Comparison of ENCODE assay signal across 21 cellular contexts in genomic region chr13:42895781-42896180, GRCh38.
DNase-seq lines count a peak whose midpoint lies in the region; ATAC-seq, FAIRE-seq and TF ChIP-seq lines count a peak whose summit lies in the region.
"Had no signal": no experiment of that assay in that cellular context is flagged by ENCODE, and none has a peak within 500 bp of the region (broad histone marks: within the 10 kb centered on the region; RNA-seq: fewer than 3 reads in every experiment).

No MANE protein-coding gene starts in this region.

- DNase-seq in GDM1 (lab: John Stamatoyannopoulos, UW) = peak; percentile 55
- peak; percentile 17 for DNase-seq in NCI-H69 (lab: John Stamatoyannopoulos, UW)
- peak; percentile 31 for DNase-seq in fibroblast of pulmonary artery (ENCODE audit: low read depth)
- DNase-seq in COLO668 (lab: John Stamatoyannopoulos, UW; ENCODE audit: unreplicated experiment) = no peak
- DNase-seq in HepG2 (ENCODE audit: low spot score) = no peak
- no peak for DNase-seq in T-helper 2 cell treated with Interferon-gamma antibody and Interleukin-4, amounts not matched to agents 5 μg/mL and 100 μg/mL, for 36 hours (ENCODE audit: low spot score)
- DNase-seq: CD8-positive, alpha-beta T cell; COR-L47; DMS 273 treated with DMSO at 0.1 percent for 48 hours; HCEC 1CT; IMR-90 had no signal

- H3K79me2 ChIP-seq in HepG2 (ENCODE audit: insufficient read depth, low read length) = no peaks in the 10 kb centered on the region

- H3K27me3 ChIP-seq in HepG2 (ENCODE audit: control insufficient read depth in 1 of 2, insufficient read depth in 2 of 2, low read length in 2 of 2) = no peaks in the 10 kb centered on the region
- H3K27me3 ChIP-seq: BLaER1 treated with 17β-estradiol and CSF1 and Interleukin-3, amounts not matched to agents 10 nM and 100 nM had no signal

- H3K9me3 ChIP-seq in HepG2 (ENCODE audit: low read length) = no peaks in the 10 kb centered on the region
- H3K9me3 ChIP-seq: BLaER1 treated with 17β-estradiol and CSF1 and Interleukin-3, amounts not matched to agents 10 nM and 100 nM had no signal

- H3K36me3 Mint-ChIP-seq in T-helper 2 cell treated with Interferon-gamma antibody and Interleukin-4, amounts not matched to agents 5 μg/mL and 100 μg/mL, for 36 hours (ENCODE audit: low read depth) = peaks cover 37% of the 10 kb centered on the region

- no peaks in the 10 kb centered on the region for H3K36me3 ChIP-seq in HepG2 (replicated peaks in 1 of 2; ENCODE audit: control insufficient read depth in 1 of 2, insufficient read depth in 2 of 2, low read length in 2 of 2)

- no peak overlapping the region for H3K27ac Mint-ChIP-seq in T-helper 2 cell treated with Interferon-gamma antibody and Interleukin-4, amounts not matched to agents 5 μg/mL and 100 μg/mL, for 36 hours
- H3K27ac Mint-ChIP-seq: B cell; CD8-positive, alpha-beta T cell; GM23338 had no signal

- H3K4me2 ChIP-seq in HepG2 (ENCODE audit: low read depth, low read length) = no peak overlapping the region

- no peaks in the 10 kb centered on the region for H4K20me1 ChIP-seq in HepG2 (ENCODE audit: insufficient read depth, low read length)
- H4K20me1 ChIP-seq: BLaER1 treated with 17β-estradiol and CSF1 and Interleukin-3, amounts not matched to agents 10 nM and 100 nM had no signal

- no peak for TF ChIP-seq RAD21 in HepG2 (CRISPR knock-in tag; IDR thresholded peaks at IDR 0.05)

- intact Hi-C loops in HepG2 (cut with micrococcal nuclease; ENCODE audit: unreplicated experiment) = no loop called here

- H3K27ac ChIP-seq in VCaP (peak overlapping the region; percentile 82), HepG2 (ENCODE audit: extremely low read length, insufficient read depth, low read length) (no peak overlapping the region)
- H3K27ac ChIP-seq: HL-60 had no signal

- H3K27me3 Mint-ChIP-seq in T-helper 2 cell treated with Interferon-gamma antibody and Interleukin-4, amounts not matched to agents 5 μg/mL and 100 μg/mL, for 36 hours (ENCODE audit: low read depth) = no peaks in the 10 kb centered on the region
- H3K27me3 Mint-ChIP-seq: B cell had no signal

- H3K9me3 Mint-ChIP-seq in T-helper 2 cell treated with Interferon-gamma antibody and Interleukin-4, amounts not matched to agents 5 μg/mL and 100 μg/mL, for 36 hours = no peaks in the 10 kb centered on the region
- H3K9me3 Mint-ChIP-seq: CD8-positive, alpha-beta T cell; GM23338 had no signal

- in situ Hi-C loops in HepG2 (cut with HindIII; ENCODE audit: extremely low pct_ligation_motif_present, low pct_unique_long_range_greater_than_20kb) = no loop called here

- TF ChIP-seq POLR2A in HepG2 (IDR thresholded peaks at IDR 0.05; ENCODE audit: insufficient read depth in 1 of 2, low read depth in 2 of 2, low read length in 2 of 2) = no peak

- H2AFZ ChIP-seq in HepG2 (ENCODE audit: low read length) = no peak overlapping the region

- TF ChIP-seq CTCF in VCaP (conservative IDR thresholded peaks at IDR 0.05) = no peak
- TF ChIP-seq CTCF in fibroblast of pulmonary artery (IDR thresholded peaks at IDR 0.05; ENCODE audit: low read length, missing control alignments) = no peak
- no peak for TF ChIP-seq CTCF in HepG2 (CRISPR knock-in tag; IDR thresholded peaks at IDR 0.05)

- ATAC-seq in HG02588 (IDR thresholded peaks at IDR 0.05; ENCODE audit: unreplicated experiment) (no peak), HepG2 (no peak)
- ATAC-seq: CD8-positive, alpha-beta T cell; GM23338 had no signal

- no peaks in the 10 kb centered on the region for H3K4me1 ChIP-seq in HepG2 (ENCODE audit: insufficient read depth, low read length)

- no peak for FAIRE-seq in HepG2 (lab: Jason Lieb, UNC)
- FAIRE-seq: G401.6, GM12892, GM18507, H54 had no signal

- CTCF ChIA-PET in HepG2 (lab: Yijun Ruan, JAX; ENCODE audit: low intra/inter-chr PET ratio, low total read pairs) = no interaction called here

- WGBS in HepG2 (ENCODE audit: low lambda C conversion rate) = 50% methylated on average over 2 of the region's 3 CpGs

- peaks cover 7% of the 10 kb centered on the region for H3K4me1 Mint-ChIP-seq in T-helper 2 cell treated with Interferon-gamma antibody and Interleukin-4, amounts not matched to agents 5 μg/mL and 100 μg/mL, for 36 hours (ENCODE audit: low read depth)
- H3K4me1 Mint-ChIP-seq: B cell had no signal

- POLR2A ChIA-PET in HepG2 (lab: Yijun Ruan, JAX) = no interaction called here

- TF ChIP-seq EP300 in HepG2 (IDR thresholded peaks at IDR 0.05; ENCODE audit: low read depth in 2 of 2, low read length in 2 of 2) = no peak
- no peak for TF ChIP-seq EP300 in HepG2 (CRISPR knock-in tag; IDR thresholded peaks at IDR 0.05; ENCODE audit: borderline replicate concordance)

- no peak overlapping the region for H3K4me3 Mint-ChIP-seq in T-helper 2 cell treated with Interferon-gamma antibody and Interleukin-4, amounts not matched to agents 5 μg/mL and 100 μg/mL, for 36 hours
- H3K4me3 Mint-ChIP-seq: B cell; CD8-positive, alpha-beta T cell; GM23338 had no signal

- BruUV-seq in HepG2 (replicated peaks; lab: Mats Ljungman, UMichigan) = no TSS peak

- H3K9ac ChIP-seq in HepG2 (ENCODE audit: insufficient read depth, low read depth, low read length) = no peak overlapping the region
- H3K9ac ChIP-seq: BLaER1 treated with 17β-estradiol and CSF1 and Interleukin-3, amounts not matched to agents 10 nM and 100 nM had no signal

- no peak overlapping the region for H3K4me3 ChIP-seq in fibroblast of pulmonary artery (replicated peaks; ENCODE audit: low read depth, low read length)
- no peak overlapping the region for H3K4me3 ChIP-seq in HepG2 (replicated peaks in 1 of 3; ENCODE audit: insufficient read depth in 1 of 3, low read depth in 2 of 3, low read length in 3 of 3)
- H3K4me3 ChIP-seq: BLaER1 treated with 17β-estradiol and CSF1 and Interleukin-3, amounts not matched to agents 10 nM and 100 nM; GM23338 had no signal

TF ChIP-seq in HepG2, 621 proteins besides CTCF, POLR2A, EP300 and RAD21:
- no peak for TF ChIP-seq ATRX (CRISPR knock-in tag; IDR thresholded peaks at IDR 0.05; ENCODE audit: borderline replicate concordance)
- TF ChIP-seq ETV5 (CRISPR knock-in tag; IDR thresholded peaks at IDR 0.05; ENCODE audit: borderline replicate concordance) = no peak
- no peak for TF ChIP-seq ZNF510 (CRISPR knock-in tag; IDR thresholded peaks at IDR 0.05; ENCODE audit: low read depth)
TF ChIP-seq in HepG2: peak in this region for 0.

Comparison
In these comparisons a context has a peak if more than half of its experiments do, and no peak if none do; other contexts are left out.
1. DNase-seq: peak in GDM1 (single experiment), NCI-H69 (single experiment) and fibroblast of pulmonary artery (single experiment); none in COLO668 (single experiment), HepG2 (single experiment) and T-helper 2 cell treated with Interferon-gamma antibody and Interleukin-4, amounts not matched to agents 5 μg/mL and 100 μg/mL, for 36 hours (single experiment).